ENCODE assay signal across 2 cellular contexts in genomic region chr19:18995804-18996241, GRCh38.
TF ChIP-seq lines count a peak whose summit lies in the region.

No MANE protein-coding gene starts in this region.

TF ChIP-seq in SK-N-SH, 30 proteins besides CTCF, POLR2A, EP300 and RAD21 (continued from another document):
- TF ChIP-seq ZBTB33 (IDR thresholded peaks at IDR 0.05; ENCODE audit: borderline replicate concordance, low read depth) = no peak
- no peak for TF ChIP-seq JUND (IDR thresholded peaks at IDR 0.05)
- TF ChIP-seq USF2 (IDR thresholded peaks at IDR 0.05; ENCODE audit: borderline replicate concordance, low read depth, low read length) = no peak

TF ChIP-seq in endothelial cell of umbilical vein, 7 proteins besides CTCF, POLR2A, EP300 and RAD21 (continued from another document):
- TF ChIP-seq GATA2 (IDR thresholded peaks at IDR 0.05; ENCODE audit: insufficient read depth, insufficient read length, low read depth, low read length) = no peak
- TF ChIP-seq MYC (IDR thresholded peaks at IDR 0.05; ENCODE audit: low read depth, low read length) = no peak
TF ChIP-seq in endothelial cell of umbilical vein: peak in this region for 0.
